ENCODE assay signal across 8 cellular contexts in genomic region chr5:95822038-95822407, GRCh38. TPM values are rescaled to one million over a fixed set of nuclear protein-coding genes. Genes with fewer than 3 reads are reported as not detected.
DNase-seq lines count a peak whose midpoint lies in the region; ATAC-seq, FAIRE-seq and TF ChIP-seq lines count a peak whose summit lies in the region.

No MANE protein-coding gene starts in this region.

- peak overlapping the region; percentile 96 for H3K4me3 ChIP-seq in rectal smooth muscle tissue (ENCODE audit: low read length)

- H3K27ac ChIP-seq in rectal smooth muscle tissue (ENCODE audit: low read depth, low read length): peak overlapping the region; percentile 85

- no peaks in the 10 kb centered on the region for H3K36me3 ChIP-seq in rectal smooth muscle tissue (ENCODE audit: control insufficient read depth, insufficient read depth, low read length)

- FAIRE-seq in GM12892 (lab: Jason Lieb, UNC): no peak

- DNase-seq in AG08395 (ENCODE audit: low spot score): peak; percentile 48
- no peak for DNase-seq in GM12892 (ENCODE audit: insufficient read length)
- DNase-seq in NCI-H82 (lab: John Stamatoyannopoulos, UW): peak; percentile 81
- peak in 38 of 58 donors; percentile 12 to 78 (median 42) for DNase-seq in anterior cingulate cortex (lab: John Stamatoyannopoulos, UW)
- peak in 35 of 51 donors; percentile 7 to 76 (median 35) for DNase-seq in hypothalamus (lab: John Stamatoyannopoulos, UW)

- peak; percentile 45 for TF ChIP-seq POLR2A in GM12892 (IDR thresholded peaks at IDR 0.05; ENCODE audit: low read depth, low read length)

- ATAC-seq in HG03095 (IDR thresholded peaks at IDR 0.05; ENCODE audit: unreplicated experiment) (peak; percentile 34), GM21515 (IDR thresholded peaks at IDR 0.05; ENCODE audit: unreplicated experiment) (no peak)

- peaks cover 12% of the 10 kb centered on the region for H3K4me1 ChIP-seq in rectal smooth muscle tissue (ENCODE audit: control insufficient read depth, insufficient read depth, low read length)

- H3K9ac ChIP-seq in rectal smooth muscle tissue (ENCODE audit: low read length): peak overlapping the region; percentile 64

- no peaks in the 10 kb centered on the region for H3K27me3 ChIP-seq in rectal smooth muscle tissue (ENCODE audit: control insufficient read depth, insufficient read depth, low read length)

RNA-seq across cellular contexts. Expression of gene GLRX, which starts 0.5 kb away (rescaled TPM):
- polyA plus RNA-seq in GM12892 (2012; ENCODE audit: missing spikeins): 144 TPM
